In genomic region chr14:55277972-55278740, GRCh38 we compare ENCODE assay signal across 8 cellular contexts. TPM values are rescaled to one million over a fixed set of nuclear protein-coding genes. Genes with fewer than 3 reads are reported as not detected.
A peak's percentile ranks its signal among the peaks of the same experiment; 100 is the strongest.
DNase-seq lines count a peak whose midpoint lies in the region; ATAC-seq and TF ChIP-seq lines count a peak whose summit lies in the region.

No MANE protein-coding gene starts in this region.

- CTCF ChIA-PET in WTC11 (lab: Charles Lee) = interaction anchor here (1.6 kb wide), 1 partner anchor 10 kb away, joined by 8 read pairs; no protein-coding TSS in a partner anchor

- H4K20me1 ChIP-seq in MM.1S (ENCODE audit: insufficient read depth, low read length) = no peaks in the 10 kb centered on the region

- H3K27ac ChIP-seq in MM.1S (ENCODE audit: low read length) = peak overlapping the region; percentile 71; the same call in 1 of the 2 replicates
- H3K27ac ChIP-seq in left lung = peak overlapping the region in 1 of 2 donors; percentile 55

- H3K9ac ChIP-seq in MM.1S (ENCODE audit: low read length) = no peak overlapping the region; the same call in 1 of the 2 replicates

- H3K27me3 ChIP-seq in MM.1S (replicated peaks; ENCODE audit: insufficient read depth, low read length) (no peaks in the 10 kb centered on the region), left lung (no peaks in the 10 kb centered on the region)

- peak; percentile 87 for ATAC-seq in GM18517 (IDR thresholded peaks at IDR 0.05; ENCODE audit: unreplicated experiment)
- peak; percentile 91 for ATAC-seq in GM21786 (IDR thresholded peaks at IDR 0.05; ENCODE audit: unreplicated experiment)
- peak; percentile 7 for ATAC-seq in left lung
- no peak for ATAC-seq in WTC11

- peaks cover 9% of the 10 kb centered on the region for H3F3A ChIP-seq in MM.1S (ENCODE audit: insufficient read depth, low read length)

- intact Hi-C loops in left lung (cut with DNase I) (no loop called here), posterior vena cava (cut with DNase I) (no loop called here)

- H2AFZ ChIP-seq in MM.1S (ENCODE audit: low read length) = no peak overlapping the region

- DNase-seq in MM.1S = peak; percentile 63
- DNase-seq in left lung = no peak
- no peak for DNase-seq in WTC11 (ENCODE audit: low spot score)
- DNase-seq in posterior vena cava (ENCODE audit: low spot score) = no peak
- no peak for DNase-seq in SHP77 (lab: John Stamatoyannopoulos, UW)
- no peak for DNase-seq in AG08395 (ENCODE audit: low spot score)

- TF ChIP-seq CTCF in MM.1S (IDR thresholded peaks at IDR 0.05; ENCODE audit: low read length) = no peak
- TF ChIP-seq CTCF in left lung (IDR thresholded peaks at IDR 0.05) = no peak
- no peak for TF ChIP-seq CTCF in WTC11 (IDR thresholded peaks at IDR 0.05)

- no peak overlapping the region for H3K27ac Mint-ChIP-seq in WTC11

- H3K4me3 ChIP-seq in MM.1S (ENCODE audit: low read length) (peak overlapping the region; percentile 30; the same call in 1 of the 2 replicates), left lung (no peak overlapping the region)

- H3K9me2 ChIP-seq in MM.1S (replicated peaks; ENCODE audit: insufficient read depth, low read length) = no peaks in the 10 kb centered on the region

- no peaks in the 10 kb centered on the region for H3K9me3 ChIP-seq in MM.1S (replicated peaks; ENCODE audit: insufficient read depth, low read length)
- no peaks in the 10 kb centered on the region for H3K9me3 ChIP-seq in left lung

- H3K36me3 ChIP-seq in MM.1S (replicated peaks; ENCODE audit: insufficient read depth, low read length) (no peaks in the 10 kb centered on the region), left lung (no peaks in the 10 kb centered on the region)

- peaks cover 5% of the 10 kb centered on the region; the same call in 1 of the 2 replicates for H3K4me1 ChIP-seq in MM.1S (ENCODE audit: low read length)
- peaks cover 6 to 55% of the 10 kb centered on the region in 2 donors for H3K4me1 ChIP-seq in left lung

- H3K4me3 Mint-ChIP-seq in WTC11 = no peak overlapping the region

- peaks cover 89% of the 10 kb centered on the region for H3K79me2 ChIP-seq in MM.1S (ENCODE audit: low read length)

- H3K4me2 ChIP-seq in MM.1S (ENCODE audit: low read depth, low read length) = peak overlapping the region; percentile 72

- 0 out of 2 replicates have a peak, but pooled peaks cover 3% of the 10 kb centered on the region for H3K9me3 Mint-ChIP-seq in WTC11

- no peaks in the 10 kb centered on the region for H3K27me3 Mint-ChIP-seq in WTC11 (ENCODE audit: low read depth)

- H3K4me1 Mint-ChIP-seq in WTC11 = peaks cover 16% of the 10 kb centered on the region

- POLR2A ChIA-PET in WTC11 (lab: Charles Lee) = no interaction called here

- no peaks in the 10 kb centered on the region; the same call in none of the 2 replicates for H3K36me3 Mint-ChIP-seq in WTC11

TF ChIP-seq in WTC11, 78 proteins besides CTCF, POLR2A, EP300 and RAD21:
- no peak for TF ChIP-seq STAT6 (CRISPR knock-in tag; conservative IDR thresholded peaks at IDR 0.05; ENCODE audit: low read depth)
- no peak for TF ChIP-seq ATF3 (CRISPR knock-in tag; conservative IDR thresholded peaks at IDR 0.05)
- no peak for TF ChIP-seq ZNF416 (CRISPR knock-in tag; IDR thresholded peaks at IDR 0.05)
- TF ChIP-seq SP1 (CRISPR knock-in tag; conservative IDR thresholded peaks at IDR 0.05) = no peak
- no peak for TF ChIP-seq ZNF281 (CRISPR knock-in tag; IDR thresholded peaks at IDR 0.05)
- no peak for TF ChIP-seq NFATC4 (CRISPR knock-in tag; IDR thresholded peaks at IDR 0.05)
- no peak for TF ChIP-seq GABPB1 (CRISPR knock-in tag; IDR thresholded peaks at IDR 0.05)
- TF ChIP-seq TEAD1 (CRISPR knock-in tag; IDR thresholded peaks at IDR 0.05) = no peak
- no peak for TF ChIP-seq RORB (CRISPR knock-in tag; IDR thresholded peaks at IDR 0.05)

RNA-seq across cellular contexts. Expression of gene FBXO34, which starts 6.9 kb away (rescaled TPM):
- total RNA-seq in left lung (10 to 100 TPM; 24.4 to 24.5 TPM), WTC11 (2021) (13.5 to 14.2 TPM (median 13.9 TPM) in 3 replicates), posterior vena cava (10 to 100 TPM; 15.4 to 20.5 TPM)
